ENCODE assay signal across 17 cellular contexts in genomic region chr10:117782276-117782675, GRCh38.
DNase-seq lines count a peak whose midpoint lies in the region; ATAC-seq and TF ChIP-seq lines count a peak whose summit lies in the region.
"Had no signal": no experiment of that assay in that cellular context is flagged by ENCODE, and none has a peak within 500 bp of the region (broad histone marks: within the 10 kb centered on the region; RNA-seq: fewer than 3 reads in every experiment).

No MANE protein-coding gene starts in this region.

- DNase-seq in epithelial cell of proximal tubule (ENCODE audit: low read depth): peak; percentile 67
- DNase-seq in left lung: no peak
- no peak for DNase-seq in GM23338 (ENCODE audit: low spot score)
- no peak for DNase-seq in MG63
- DNase-seq in tibial artery: no peak
- DNase-seq: ACHN; BE2C; C1 segment of cervical spinal cord; CD4-positive, CD25-positive, alpha-beta regulatory T cell; CD8-positive, alpha-beta memory T cell; COR-L47; DMS 273 treated with DMSO at 0.1 percent for 48 hours had no signal

- H3K9me3 ChIP-seq in left lung (no peaks in the 10 kb centered on the region), parathyroid adenoma (ENCODE audit: control insufficient read depth, low read length) (no peaks in the 10 kb centered on the region), MG63 (no peaks in the 10 kb centered on the region), tibial artery (no peaks in the 10 kb centered on the region)
- H3K9me3 ChIP-seq: BE2C, HAP-1 had no signal

- no peak overlapping the region for H3K9ac ChIP-seq in parathyroid adenoma

- no peak overlapping the region for H3K4me2 ChIP-seq in parathyroid adenoma (ENCODE audit: low read length)
- H3K4me2 ChIP-seq in GM23338: no peak overlapping the region

- peaks cover 8% of the 10 kb centered on the region for H3K27me3 Mint-ChIP-seq in GM23338 (ENCODE audit: insufficient read depth, low read depth, poor library complexity)

- TF ChIP-seq CTCF in epithelial cell of proximal tubule (conservative IDR thresholded peaks at IDR 0.05; ENCODE audit: low read depth, low read length): no peak
- TF ChIP-seq CTCF in left lung (IDR thresholded peaks at IDR 0.05): no peak
- no peak for TF ChIP-seq CTCF in parathyroid adenoma (IDR thresholded peaks at IDR 0.05)
- TF ChIP-seq CTCF in GM23338 (conservative IDR thresholded peaks at IDR 0.05; ENCODE audit: low read depth in 2 of 2): no peak
- TF ChIP-seq CTCF in tibial artery (IDR thresholded peaks at IDR 0.05): no peak

- peak; percentile 49 for ATAC-seq in left lung
- no peak for ATAC-seq in HG03378 (IDR thresholded peaks at IDR 0.05; ENCODE audit: unreplicated experiment)
- no peak for ATAC-seq in GM23338
- ATAC-seq: HepG2 had no signal

- no peaks in the 10 kb centered on the region for H3K36me3 Mint-ChIP-seq in GM23338 (ENCODE audit: low read depth)
- H3K36me3 Mint-ChIP-seq: CD4-positive, CD25-positive, alpha-beta regulatory T cell; CD8-positive, alpha-beta memory T cell; IgD-negative memory B cell had no signal

- H3K9me2 ChIP-seq in GM23338 (ENCODE audit: insufficient read depth): peaks cover 26% of the 10 kb centered on the region; the same call in 1 of the 2 replicates

- H3K4me1 ChIP-seq in left lung (no peaks in the 10 kb centered on the region), parathyroid adenoma (no peaks in the 10 kb centered on the region), GM23338 (ENCODE audit: insufficient read depth) (no peaks in the 10 kb centered on the region), tibial artery (no peaks in the 10 kb centered on the region)
- H3K4me1 ChIP-seq: BE2C, HAP-1 had no signal

- H3K4me3 Mint-ChIP-seq in GM23338: no peak overlapping the region
- H3K4me3 Mint-ChIP-seq: CD4-positive, CD25-positive, alpha-beta regulatory T cell; CD8-positive, alpha-beta memory T cell; IgD-negative memory B cell had no signal

- H3K27ac Mint-ChIP-seq in GM23338: no peak overlapping the region
- H3K27ac Mint-ChIP-seq: CD8-positive, alpha-beta memory T cell; IgD-negative memory B cell had no signal

- no peak overlapping the region for H3K4me3 ChIP-seq in epithelial cell of proximal tubule (ENCODE audit: low read depth, low read length)
- no peak overlapping the region for H3K4me3 ChIP-seq in left lung
- H3K4me3 ChIP-seq in parathyroid adenoma (ENCODE audit: low read depth, low read length): no peak overlapping the region
- H3K4me3 ChIP-seq in GM23338: no peak overlapping the region
- no peak overlapping the region for H3K4me3 ChIP-seq in MG63
- no peak overlapping the region for H3K4me3 ChIP-seq in tibial artery
- H3K4me3 ChIP-seq: HAP-1 had no signal

- H3K36me3 ChIP-seq in left lung (no peaks in the 10 kb centered on the region), parathyroid adenoma (ENCODE audit: control insufficient read depth, insufficient read depth, low read length) (no peaks in the 10 kb centered on the region), GM23338 (ENCODE audit: insufficient read depth) (no peaks in the 10 kb centered on the region), MG63 (no peaks in the 10 kb centered on the region), tibial artery (no peaks in the 10 kb centered on the region)
- H3K36me3 ChIP-seq: BE2C, HAP-1 had no signal

- intact Hi-C loops in left lung (cut with DNase I) (no loop called here), tibial artery (cut with DNase I; ENCODE audit: low total_unique reads) (no loop called here)

- H3K27me3 ChIP-seq in left lung (no peaks in the 10 kb centered on the region), parathyroid adenoma (ENCODE audit: control insufficient read depth, insufficient read depth, low read length) (no peaks in the 10 kb centered on the region), GM23338 (ENCODE audit: insufficient read depth) (no peaks in the 10 kb centered on the region), MG63 (no peaks in the 10 kb centered on the region), tibial artery (peaks cover 0 to 7% of the 10 kb centered on the region in 2 donors)
- H3K27me3 ChIP-seq: BE2C had no signal

- H3K79me2 ChIP-seq in parathyroid adenoma (no peaks in the 10 kb centered on the region), GM23338 (replicated peaks; ENCODE audit: insufficient read depth) (no peaks in the 10 kb centered on the region)

- H2AFZ ChIP-seq in parathyroid adenoma (peak overlapping the region; percentile 22), GM23338 (no peak overlapping the region)

- H3K27ac ChIP-seq in left lung (no peak overlapping the region), parathyroid adenoma (no peak overlapping the region), GM23338 (ENCODE audit: low read depth) (no peak overlapping the region), tibial artery (no peak overlapping the region)

- H3F3A ChIP-seq in GM23338 (replicated peaks; ENCODE audit: low read depth): no peaks in the 10 kb centered on the region

- no peaks in the 10 kb centered on the region; the same call in 1 of the 2 replicates for H4K20me1 ChIP-seq in GM23338 (replicated peaks; ENCODE audit: insufficient read depth)

- no peaks in the 10 kb centered on the region for H3K9me3 Mint-ChIP-seq in GM23338

- H3K4me1 Mint-ChIP-seq in GM23338: peaks cover 7% of the 10 kb centered on the region; the same call in 2 of the 3 replicates
- H3K4me1 Mint-ChIP-seq: CD4-positive, CD25-positive, alpha-beta regulatory T cell; CD8-positive, alpha-beta memory T cell had no signal

TF ChIP-seq in GM23338, 12 proteins besides CTCF, POLR2A, EP300 and RAD21 (continues in another document):
- TF ChIP-seq ZNF331 (CRISPR knock-in tag; IDR thresholded peaks at IDR 0.05; ENCODE audit: low read depth) (no peak), EZH2phosphoT487 (IDR thresholded peaks at IDR 0.05; ENCODE audit: unreplicated experiment) (no peak), ZNF114 (CRISPR knock-in tag; IDR thresholded peaks at IDR 0.05) (no peak), ETS1 (IDR thresholded peaks at IDR 0.05) (no peak), NANOG (IDR thresholded peaks at IDR 0.05; ENCODE audit: borderline replicate concordance) (no peak), POLR2AphosphoS5 (IDR thresholded peaks at IDR 0.05; ENCODE audit: low read depth) (no peak), REST (IDR thresholded peaks at IDR 0.05; ENCODE audit: unreplicated experiment) (no peak), CREB1 (CRISPR knock-in tag; IDR thresholded peaks at IDR 0.05; ENCODE audit: low read depth) (no peak)
